8 cellular contexts compared by ENCODE assay signal in the genomic region with DNA sequence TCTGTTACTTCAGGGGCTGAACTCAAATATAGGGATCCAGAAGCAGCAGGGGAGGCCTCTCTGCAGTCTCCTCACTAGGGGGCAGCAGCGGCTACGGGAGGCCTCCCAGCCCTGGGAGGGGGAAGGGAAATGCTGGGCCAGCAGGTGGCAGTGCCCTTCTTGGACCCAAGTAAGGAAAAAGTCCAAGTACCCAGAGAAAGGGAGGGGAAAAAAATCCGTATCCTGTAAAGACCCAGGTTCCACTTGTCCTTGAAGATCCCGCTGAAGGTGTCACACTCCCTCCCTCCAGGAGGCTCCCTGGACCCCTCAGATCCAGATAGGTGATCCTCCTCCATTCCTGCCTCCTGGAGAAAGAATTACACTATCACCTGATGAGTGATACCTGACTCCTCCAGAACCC. TPM values are rescaled to one million over a fixed set of nuclear protein-coding genes. Genes with fewer than 3 reads are reported as not detected.
DNase-seq lines count a peak whose midpoint lies in the region; ATAC-seq, FAIRE-seq and TF ChIP-seq lines count a peak whose summit lies in the region.

No MANE protein-coding gene starts in this region.

- no peak for TF ChIP-seq POLR2A in HepG2 (IDR thresholded peaks at IDR 0.05; ENCODE audit: insufficient read depth in 1 of 2, low read depth in 2 of 2, low read length in 2 of 2)

- H3K27ac Mint-ChIP-seq in chondrocyte (ENCODE audit: unreplicated experiment), result no peak overlapping the region

- H3K36me3 Mint-ChIP-seq in chondrocyte (ENCODE audit: low read depth), result no peaks in the 10 kb centered on the region

- no peaks in the 10 kb centered on the region; the same call in 1 of the 2 replicates for H3K4me1 ChIP-seq in HAP-1
- no peaks in the 10 kb centered on the region for H3K4me1 ChIP-seq in HepG2 (ENCODE audit: insufficient read depth, low read length)

- POLR2A ChIA-PET in HepG2 (lab: Yijun Ruan, JAX), result no interaction called here

- peaks cover 12% of the 10 kb centered on the region for H3K27me3 Mint-ChIP-seq in chondrocyte (ENCODE audit: low read depth)

- no peak overlapping the region for H2AFZ ChIP-seq in HepG2 (ENCODE audit: low read length)

- 0% methylated on average over 4 of the region's 4 CpGs for WGBS in HepG2 (ENCODE audit: low lambda C conversion rate)

- peak; percentile 72 for FAIRE-seq in HepG2 (lab: Jason Lieb, UNC)

- in situ Hi-C loops in HAP-1 (cut with MboI; ENCODE audit: low sequenced_read_pairs) (loop anchor here (5.0 kb wide), 2 partner anchors 152 to 187 kb away; no protein-coding TSS in a partner anchor), HepG2 (cut with HindIII; ENCODE audit: extremely low pct_ligation_motif_present, low pct_unique_long_range_greater_than_20kb) (loop anchor here (10.0 kb wide), 1 partner anchor 361 kb away; no protein-coding TSS in a partner anchor)

- H3K4me3 ChIP-seq in HAP-1 (no peak overlapping the region), HepG2 (replicated peaks in 1 of 3; ENCODE audit: insufficient read depth in 1 of 3, low read depth in 2 of 3, low read length in 3 of 3) (no peak overlapping the region)

- H3K27me3 ChIP-seq in HAP-1 (ENCODE audit: low read depth) (no peaks in the 10 kb centered on the region), HepG2 (ENCODE audit: control insufficient read depth in 1 of 2, insufficient read depth in 2 of 2, low read length in 2 of 2) (peaks cover 4 to 43% of the 10 kb centered on the region in 2 experiments)

- H3K4me3 Mint-ChIP-seq in chondrocyte (ENCODE audit: unreplicated experiment), result no peak overlapping the region

- CTCF ChIA-PET in HepG2 (lab: Yijun Ruan, JAX; ENCODE audit: low intra/inter-chr PET ratio, low total read pairs), result interaction anchor here (1.1 to 2.4 kb wide), 7 partner anchors 9 to 189 kb away, joined by 3 to 9 read pairs (median 6); no protein-coding TSS in a partner anchor

- DNase-seq in HAP-1 (ENCODE audit: low spot score in 2 of 2), result peak; percentile 73 to 92
- peak; percentile 46 for DNase-seq in NCI-H524 treated with DMSO at 0.1 percent for 48 hours (lab: John Stamatoyannopoulos, UW)
- DNase-seq in activated CD4-positive, alpha-beta T cell treated with anti-CD3 and anti-CD28 coated beads for 4 hours, result peak; percentile 78 to 83
- DNase-seq in chondrocyte (ENCODE audit: low spot score), result no peak
- peak; percentile 68 for DNase-seq in HepG2 (ENCODE audit: low spot score)
- peak; percentile 66 for DNase-seq in stimulated activated CD8-positive, alpha-beta memory T cell treated with anti-CD3 and anti-CD28 coated beads, Interleukin-12 subunit alpha, Interleukin-12 subunit beta, amount 100 ng/mL, for 1 hour (ENCODE audit: low read depth)

- TF ChIP-seq RAD21 in HepG2 (CRISPR knock-in tag; IDR thresholded peaks at IDR 0.05), result peak; percentile 81

- H3K9ac ChIP-seq in HepG2 (ENCODE audit: insufficient read depth, low read depth, low read length), result no peak overlapping the region

- no peaks in the 10 kb centered on the region for H3K9me3 ChIP-seq in HAP-1
- H3K9me3 ChIP-seq in HepG2 (ENCODE audit: low read length), result no peaks in the 10 kb centered on the region

- intact Hi-C loops in HepG2 (cut with micrococcal nuclease; ENCODE audit: unreplicated experiment), result loop anchor here (1.0 to 10.0 kb wide), 3 partner anchors 119 to 189 kb away; a partner anchor contains a TSS

- BruUV-seq in HepG2 (replicated peaks; lab: Mats Ljungman, UMichigan), result no TSS peak

- H3K4me2 ChIP-seq in HepG2 (ENCODE audit: low read depth, low read length), result no peak overlapping the region

- H3K4me1 Mint-ChIP-seq in chondrocyte (ENCODE audit: low read depth), result no peaks in the 10 kb centered on the region

- no peaks in the 10 kb centered on the region for H4K20me1 ChIP-seq in HepG2 (ENCODE audit: insufficient read depth, low read length)

- TF ChIP-seq EP300 in HepG2 (IDR thresholded peaks at IDR 0.05; ENCODE audit: low read depth in 2 of 2, low read length in 2 of 2) (no peak), HepG2 (CRISPR knock-in tag; IDR thresholded peaks at IDR 0.05; ENCODE audit: borderline replicate concordance) (no peak)

- H3K79me2 ChIP-seq in HepG2 (ENCODE audit: insufficient read depth, low read length), result no peaks in the 10 kb centered on the region

- H3K36me3 ChIP-seq in HAP-1 (replicated peaks) (no peaks in the 10 kb centered on the region), HepG2 (replicated peaks in 1 of 2; ENCODE audit: control insufficient read depth in 1 of 2, insufficient read depth in 2 of 2, low read length in 2 of 2) (no peaks in the 10 kb centered on the region)

- no peaks in the 10 kb centered on the region for H3K9me3 Mint-ChIP-seq in chondrocyte (ENCODE audit: low read depth)

- H3K27ac ChIP-seq in C4-2B (no peak overlapping the region), HepG2 (ENCODE audit: extremely low read length, insufficient read depth, low read length) (no peak overlapping the region)

- peak; percentile 100 for TF ChIP-seq CTCF in C4-2B (conservative IDR thresholded peaks at IDR 0.05)
- peak; percentile 99 for TF ChIP-seq CTCF in chondrocyte (IDR thresholded peaks at IDR 0.05)
- peak; percentile 92 for TF ChIP-seq CTCF in HepG2 (CRISPR knock-in tag; IDR thresholded peaks at IDR 0.05)

- ATAC-seq in HepG2, result peak; percentile 92
- no peak for ATAC-seq in HG03521 (IDR thresholded peaks at IDR 0.05; ENCODE audit: unreplicated experiment)

TF ChIP-seq in HepG2, 621 proteins besides CTCF, POLR2A, EP300 and RAD21 (continues in another document):
- TF ChIP-seq CCAR2 (optimal IDR thresholded peaks at IDR 0.05; ENCODE audit: low read depth, low read length), result no peak
- no peak for TF ChIP-seq MZF1 (CRISPR knock-in tag; IDR thresholded peaks at IDR 0.05; ENCODE audit: borderline replicate concordance)
- no peak for TF ChIP-seq ZIK1 (CRISPR knock-in tag; IDR thresholded peaks at IDR 0.05; ENCODE audit: borderline replicate concordance, low read depth)

RNA-seq across cellular contexts. Expression of a gene that starts 14.1 kb away (rescaled TPM):
- total RNA-seq in chondrocyte (1.7 to 3.3 TPM (median 3.3 TPM) in 3 replicates), HepG2 (2016; rRNA removed; fragmentation: Illumina TruSeq; extraction: Trizol) (1.1 and 1.2 TPM in 2 replicates)
- 0.10 and 0.18 TPM in 2 replicates for total RNA-seq in HepG2 (2016; cell fraction: cytosol; rRNA removed; fragmentation: Illumina TruSeq; extraction: Trizol; ENCODE audit: low read depth)
- total RNA-seq in HepG2 (2016; cell fraction: insoluble cytoplasmic fraction; rRNA removed; fragmentation: Illumina TruSeq; extraction: Trizol), result 0.79 and 1.1 TPM in 2 replicates
- 0.65 and 0.71 TPM in 2 replicates for total RNA-seq in HepG2 (2016; cell fraction: membrane; rRNA removed; fragmentation: Illumina TruSeq; extraction: Trizol)
- total RNA-seq in HepG2 (2016; cell fraction: nucleus; rRNA removed; fragmentation: Illumina TruSeq; extraction: Trizol), result 1.5 and 1.6 TPM in 2 replicates
- 0.68 and 0.75 TPM in 2 replicates for polyA plus RNA-seq in HepG2 (2011; rRNA removed)
- polyA plus RNA-seq in HepG2 (2011; cell fraction: cytosol; rRNA removed), result 0.47 and 0.54 TPM in 2 replicates
- polyA plus RNA-seq in HepG2 (2011; cell fraction: nucleus; rRNA removed), result 1.2 TPM in 2 replicates
- polyA plus RNA-seq in HepG2 (2012), result 0.35 and 0.38 TPM in 2 replicates
- polyA plus RNA-seq in HepG2 (2016; cell fraction: cytosol; fragmentation: Illumina TruSeq; extraction: Trizol; ENCODE audit: low read depth), result 0.17 and 0.19 TPM in 2 replicates
- polyA plus RNA-seq in HepG2 (2016; cell fraction: insoluble cytoplasmic fraction; fragmentation: Illumina TruSeq; extraction: Trizol; ENCODE audit: low read depth), result 0.99 and 1.4 TPM in 2 replicates
- 0.41 and 0.78 TPM in 2 replicates for polyA plus RNA-seq in HepG2 (2016; cell fraction: membrane; fragmentation: Illumina TruSeq; extraction: Trizol; ENCODE audit: low read depth)
- polyA plus RNA-seq in HepG2 (2016; cell fraction: nucleus; fragmentation: Illumina TruSeq; extraction: Trizol; ENCODE audit: insufficient read depth, low read depth), result 2.5 and 3.1 TPM in 2 replicates
- polyA minus RNA-seq in HepG2 (2011; rRNA and poly(A)+ RNA removed; ENCODE audit: low replicate concordance), result 1.7 and 4.8 TPM in 2 replicates
- 0.89 and 1.3 TPM in 2 replicates for polyA minus RNA-seq in HepG2 (2011; cell fraction: cytosol; rRNA and poly(A)+ RNA removed)
- 1.2 and 1.7 TPM in 2 replicates for polyA minus RNA-seq in HepG2 (2011; cell fraction: nucleus; rRNA and poly(A)+ RNA removed)

RNA-seq across cellular contexts. Expression of a gene that starts 21.0 kb away (rescaled TPM):
- total RNA-seq in chondrocyte (0.12 TPM in 1 of 3 replicates, not detected in the others), HepG2 (2016; rRNA removed; fragmentation: Illumina TruSeq; extraction: Trizol) (not detected in 2 replicates)
- total RNA-seq in HepG2 (2016; cell fraction: cytosol; rRNA removed; fragmentation: Illumina TruSeq; extraction: Trizol; ENCODE audit: low read depth), result not detected in 2 replicates
- total RNA-seq in HepG2 (2016; cell fraction: insoluble cytoplasmic fraction; rRNA removed; fragmentation: Illumina TruSeq; extraction: Trizol), result not detected in 2 replicates
- total RNA-seq in HepG2 (2016; cell fraction: membrane; rRNA removed; fragmentation: Illumina TruSeq; extraction: Trizol), result not detected in 2 replicates
- not detected in 2 replicates for total RNA-seq in HepG2 (2016; cell fraction: nucleus; rRNA removed; fragmentation: Illumina TruSeq; extraction: Trizol)
- polyA plus RNA-seq in HepG2 (2011; rRNA removed), result not detected in 2 replicates
- polyA plus RNA-seq in HepG2 (2011; cell fraction: cytosol; rRNA removed), result not detected in 2 replicates
- not detected in 2 replicates for polyA plus RNA-seq in HepG2 (2011; cell fraction: nucleus; rRNA removed)
- not detected in 2 replicates for polyA plus RNA-seq in HepG2 (2012)
- not detected in 2 replicates for polyA plus RNA-seq in HepG2 (2016; cell fraction: cytosol; fragmentation: Illumina TruSeq; extraction: Trizol; ENCODE audit: low read depth)
- not detected in 2 replicates for polyA plus RNA-seq in HepG2 (2016; cell fraction: insoluble cytoplasmic fraction; fragmentation: Illumina TruSeq; extraction: Trizol; ENCODE audit: low read depth)
- polyA plus RNA-seq in HepG2 (2016; cell fraction: membrane; fragmentation: Illumina TruSeq; extraction: Trizol; ENCODE audit: low read depth), result not detected in 2 replicates
- not detected in 2 replicates for polyA plus RNA-seq in HepG2 (2016; cell fraction: nucleus; fragmentation: Illumina TruSeq; extraction: Trizol; ENCODE audit: insufficient read depth, low read depth)
- 0.77 TPM in 1 of 2 replicates, not detected in the other for polyA minus RNA-seq in HepG2 (2011; rRNA and poly(A)+ RNA removed; ENCODE audit: low replicate concordance)
- polyA minus RNA-seq in HepG2 (2011; cell fraction: cytosol; rRNA and poly(A)+ RNA removed), result not detected in 2 replicates
- not detected in 2 replicates for polyA minus RNA-seq in HepG2 (2011; cell fraction: nucleus; rRNA and poly(A)+ RNA removed)
